ENCODE assay signal across 8 cellular contexts in the genomic region with DNA sequence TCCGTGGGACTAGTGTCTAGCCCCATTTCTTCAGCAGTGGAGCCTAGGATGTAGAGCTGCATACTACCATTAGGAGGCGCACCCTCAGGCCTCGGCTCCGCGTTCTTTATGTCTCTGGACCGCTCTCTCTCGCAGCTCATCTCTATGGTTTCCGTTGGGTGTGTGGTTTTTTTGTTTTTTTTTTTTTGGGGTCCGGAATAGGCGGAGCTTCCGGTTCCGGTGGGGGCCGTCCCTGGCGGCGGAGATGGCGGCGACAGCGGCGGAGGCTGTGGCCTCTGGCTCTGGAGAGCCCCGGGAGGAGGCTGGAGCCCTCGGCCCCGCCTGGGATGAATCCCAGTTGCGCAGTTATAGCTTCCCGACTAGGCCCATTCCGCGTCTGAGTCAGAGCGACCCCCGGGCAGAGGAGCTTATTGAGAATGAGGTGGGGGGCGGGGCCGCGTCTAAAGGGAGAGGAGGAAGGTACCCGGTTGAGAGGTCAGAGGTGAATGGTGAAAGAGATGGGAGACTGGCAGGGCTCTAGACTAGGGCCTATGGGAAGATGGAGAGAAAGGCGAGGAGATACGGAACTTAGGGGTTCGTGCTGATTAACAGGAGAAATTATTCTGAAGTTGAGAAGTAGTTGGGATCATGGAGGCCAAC. TPM values are rescaled to one million over a fixed set of nuclear protein-coding genes. Genes with fewer than 3 reads are reported as not detected.
DNase-seq lines count a peak whose midpoint lies in the region; ATAC-seq, FAIRE-seq and TF ChIP-seq lines count a peak whose summit lies in the region.

A gene (plus strand): TSS at position 229 of the 639 bp plus-strand sequence. CDS start 16 bp downstream, at position 245.

- H2AFZ ChIP-seq in keratinocyte (ENCODE audit: control insufficient read depth, low read length) = peak within 1 kb of the TSS; percentile 89

- H3K79me2 ChIP-seq in keratinocyte (ENCODE audit: control insufficient read depth, insufficient read depth, low read length) = peaks cover 37% of the 10 kb centered on the region

- peak; percentile 98 for DNase-seq in AG20443 (ENCODE audit: low spot score)
- peak; percentile 91 for DNase-seq in NCI-H345 (lab: John Stamatoyannopoulos, UW)
- peak; percentile 79 for DNase-seq in activated CD4-positive, CD25-positive, alpha-beta regulatory T cell treated with anti-CD3 and anti-CD28 coated beads, Interleukin-2, amount 50 U/mL, for 16 hours (ENCODE audit: low read depth, low spot score)
- DNase-seq in cerebellar cortex (ENCODE audit: low spot score) = peak; percentile 98
- DNase-seq in keratinocyte (ENCODE audit: low read depth, low spot score) = peak; percentile 71
- peak; percentile 67 to 73 for DNase-seq in stimulated activated CD4-positive, alpha-beta T cell treated with anti-CD3 and anti-CD28 coated beads, Interleukin-15, amount 100 ng/mL, for 1 hour (ENCODE audit: low read depth in 1 of 2, low spot score in 1 of 2)

- ATAC-seq in GM19023 (IDR thresholded peaks at IDR 0.05; ENCODE audit: unreplicated experiment) (peak; percentile 98), HG03280 (IDR thresholded peaks at IDR 0.05; ENCODE audit: unreplicated experiment) (peak; percentile 98)

- H3K27me3 ChIP-seq in keratinocyte (ENCODE audit: control insufficient read depth, extremely low read depth, insufficient read depth, low read length) = no peaks in the 10 kb centered on the region

- peaks cover 13% of the 10 kb centered on the region for H3K4me1 ChIP-seq in keratinocyte (ENCODE audit: control insufficient read depth, extremely low read depth, insufficient read depth, low read length)

- dilution Hi-C loops in keratinocyte (cut with MboI; ENCODE audit: extremely low pct_ligation_motif_present, low sequenced_read_pairs) = no loop called here

- no peak within 1 kb of the TSS for H3K27ac ChIP-seq in keratinocyte (ENCODE audit: control insufficient read depth, insufficient read depth, low read length)

- peak within 1 kb of the TSS; percentile 72 for H3K9ac ChIP-seq in keratinocyte (ENCODE audit: control insufficient read depth, extremely low read depth, insufficient read depth, low read length)

- peak; percentile 83 for FAIRE-seq in keratinocyte (lab: Jason Lieb, UNC)

- peak; percentile 92 to 98 (median 94) for TF ChIP-seq CTCF in keratinocyte (optimal IDR thresholded peaks at IDR 0.05 in 1 of 3, IDR thresholded peaks at IDR 0.05 in 1 of 3, conservative IDR thresholded peaks at IDR 0.05 in 1 of 3; ENCODE audit: extremely low read depth in 1 of 3, insufficient read depth in 2 of 3, low read length in 3 of 3)

- H3K4me3 ChIP-seq in keratinocyte (ENCODE audit: control insufficient read depth in 2 of 3, extremely low read depth in 1 of 3, insufficient read depth in 2 of 3, low read depth in 1 of 3, low read length in 3 of 3) = peak within 1 kb of the TSS; percentile 77 to 82 (median 77)

- H3K36me3 ChIP-seq in keratinocyte (ENCODE audit: control insufficient read depth in 2 of 2, extremely low read depth in 1 of 2, insufficient read depth in 2 of 2, low read length in 2 of 2) = peaks cover 6 to 11% of the 10 kb centered on the region in 2 experiments

- H3K9me3 ChIP-seq in keratinocyte (ENCODE audit: control insufficient read depth, low read depth, low read length) = no peaks in the 10 kb centered on the region

- no peaks in the 10 kb centered on the region for H4K20me1 ChIP-seq in keratinocyte (ENCODE audit: control insufficient read depth, extremely low read depth, insufficient read depth, low read length)

- H3K4me2 ChIP-seq in keratinocyte (ENCODE audit: control insufficient read depth, extremely low read depth, insufficient read depth, low read depth, low read length) = peak within 1 kb of the TSS; percentile 80

- no peaks in the 10 kb centered on the region for H3K9me1 ChIP-seq in keratinocyte (ENCODE audit: control insufficient read depth, extremely low read depth, insufficient read depth, low read length)

RNA-seq across cellular contexts. Expression of the gene that starts here (rescaled TPM):
- polyA plus RNA-seq in keratinocyte = 12.3 to 16.8 TPM (median 13.9 TPM) in 3 replicates
- 7.1 TPM for polyA plus RNA-seq in keratinocyte (2011; ENCODE audit: low read depth)
- polyA plus RNA-seq in keratinocyte (2011; cell fraction: cytosol; rRNA removed) = 8.4 and 18.2 TPM in 2 replicates
- polyA plus RNA-seq in keratinocyte (2011; cell fraction: nucleus; rRNA removed) = 17.4 and 19.1 TPM in 2 replicates
- 15.6 and 21.0 TPM in 2 replicates for polyA plus RNA-seq in keratinocyte (2012; ENCODE audit: low replicate concordance)
- polyA minus RNA-seq in keratinocyte = 20.5 to 29.1 TPM (median 20.7 TPM) in 3 replicates
- 11.1 TPM for polyA minus RNA-seq in keratinocyte (2011; cell fraction: cytosol; rRNA and poly(A)+ RNA removed)
- polyA minus RNA-seq in keratinocyte (2011; cell fraction: nucleus; rRNA and poly(A)+ RNA removed) = 8.2 and 16.4 TPM in 2 replicates
